In the genomic region with DNA sequence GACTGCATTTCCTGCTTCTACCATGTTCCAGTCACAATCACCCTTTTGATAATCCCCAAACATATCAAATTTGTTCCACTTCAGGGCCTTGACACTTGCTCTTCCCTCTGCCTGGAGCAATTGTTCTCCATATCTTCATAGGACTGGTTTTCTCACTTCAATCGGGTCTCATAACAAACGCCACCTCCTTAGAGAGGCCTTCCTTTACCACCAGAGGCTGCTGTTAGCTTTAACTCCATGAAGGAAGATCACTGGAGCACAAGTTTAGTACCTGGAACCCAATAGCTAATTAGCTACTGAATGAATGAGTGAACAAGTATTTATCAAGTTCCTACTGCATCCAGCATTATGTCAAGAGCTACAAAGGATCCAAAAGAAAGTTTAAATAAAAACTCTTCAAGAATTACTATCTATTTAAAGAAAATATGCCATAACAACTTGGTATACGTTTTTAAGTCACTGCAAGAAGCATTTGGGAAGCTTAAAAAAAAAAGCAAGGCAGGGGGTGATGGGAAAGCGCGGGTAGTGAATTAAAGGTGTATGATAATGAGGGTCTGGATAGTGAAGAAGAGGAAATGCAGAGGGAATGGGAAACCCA, we compare ENCODE assay signal across 9 cellular contexts. TPM values are rescaled to one million over a fixed set of nuclear protein-coding genes. Genes with fewer than 3 reads are reported as not detected.
A peak's percentile ranks its signal among the peaks of the same experiment; 100 is the strongest.
DNase-seq lines count a peak whose midpoint lies in the region; ATAC-seq and TF ChIP-seq lines count a peak whose summit lies in the region.
"Had no signal": no experiment of that assay in that cellular context is flagged by ENCODE, and none has a peak within 500 bp of the region (broad histone marks: within the 10 kb centered on the region; RNA-seq: fewer than 3 reads in every experiment).

No MANE protein-coding gene starts in this region.

- in situ Hi-C loops in GM23248 (cut with MboI), result no loop called here

- H3K4me3 ChIP-seq in GM23248, result no peak overlapping the region
- no peak overlapping the region for H3K4me3 ChIP-seq in PC-9
- no peak overlapping the region for H3K4me3 ChIP-seq in fibroblast of mammary gland (ENCODE audit: control insufficient read depth, low read depth, low read length)
- no peak overlapping the region for H3K4me3 ChIP-seq in lower leg skin (ENCODE audit: low read depth, poor library complexity, severe bottlenecking)

- H3K9ac ChIP-seq in GM23248, result no peak overlapping the region

- H3K4me1 ChIP-seq in GM23248 (ENCODE audit: insufficient read depth), result peaks cover 6% of the 10 kb centered on the region; the same call in 1 of the 2 replicates
- no peaks in the 10 kb centered on the region for H3K4me1 ChIP-seq in PC-9 (replicated peaks; ENCODE audit: insufficient read depth)

- no peaks in the 10 kb centered on the region for H4K20me1 ChIP-seq in GM23248 (ENCODE audit: insufficient read depth)
- no peaks in the 10 kb centered on the region for H4K20me1 ChIP-seq in PC-9 (ENCODE audit: insufficient read depth)

- H2AFZ ChIP-seq in GM23248, result no peak overlapping the region
- no peak overlapping the region for H2AFZ ChIP-seq in PC-9

- H3K27ac ChIP-seq in GM23248 (no peak overlapping the region), PC-9 (no peak overlapping the region)

- POLR2A ChIA-PET in PC-9 (lab: Charles Lee; ENCODE audit: unreplicated experiment), result no interaction called here

- WGBS in GM23248 (ENCODE audit: low coverage in 1 of 2, low lambda C conversion rate in 2 of 2, missing lambda C conversion rate in 2 of 2), 2 experiments, result 70 to 76% methylated on average over 5 of the region's 5 CpGs
- 78 to 80% methylated on average over 5 of the region's 5 CpGs for WGBS in lower leg skin, 2 donors

- no peak for TF ChIP-seq POLR2A in lower leg skin (IDR thresholded peaks at IDR 0.05)

- CTCF ChIA-PET in PC-9 (lab: Charles Lee), result no interaction called here

- DNase-seq in GM23248 (peak; percentile 25), PC-9 (no peak), fibroblast of mammary gland (ENCODE audit: low read depth) (peak; percentile 31), pons (ENCODE audit: low spot score) (peak; percentile 8), SHP77 treated with DMSO at 0.1 percent for 48 hours (lab: John Stamatoyannopoulos, UW) (no peak), NCI-H1092 treated with DMSO at 0.1 percent for 48 hours (lab: John Stamatoyannopoulos, UW) (no peak), lower leg skin (ENCODE audit: low spot score in 2 of 2) (no peak)
- DNase-seq: activated B cell treated with CpG ODN at 0.5 μM for 24 hours had no signal

- H3K9me2 ChIP-seq in GM23248 (ENCODE audit: insufficient read depth) (no peaks in the 10 kb centered on the region), PC-9 (ENCODE audit: insufficient read depth) (no peaks in the 10 kb centered on the region)

- no TSS peak for BruUV-seq in PC-9 (replicated peaks; lab: Mats Ljungman, UMichigan)

- no peaks in the 10 kb centered on the region for H3K27me3 ChIP-seq in GM23248 (replicated peaks; ENCODE audit: insufficient read depth)
- H3K27me3 ChIP-seq in PC-9 (ENCODE audit: insufficient read depth, low read depth), result no peaks in the 10 kb centered on the region

- no peak for ATAC-seq in HG02678 (IDR thresholded peaks at IDR 0.05; ENCODE audit: unreplicated experiment)

- H3F3A ChIP-seq in GM23248 (ENCODE audit: insufficient read depth), result no peaks in the 10 kb centered on the region
- no peaks in the 10 kb centered on the region for H3F3A ChIP-seq in PC-9 (ENCODE audit: insufficient read depth, low read depth)

- 0 out of 2 replicates have a peak, but pooled peaks have one; percentile 21 for TF ChIP-seq CTCF in PC-9 (conservative IDR thresholded peaks at IDR 0.05)
- TF ChIP-seq CTCF in fibroblast of mammary gland (conservative IDR thresholded peaks at IDR 0.05; ENCODE audit: control insufficient read depth, insufficient read depth, low read depth, low read length), result peak; percentile 44
- no peak for TF ChIP-seq CTCF in lower leg skin (IDR thresholded peaks at IDR 0.05)

- H3K4me2 ChIP-seq in GM23248 (ENCODE audit: unreplicated experiment) (no peak overlapping the region), PC-9 (no peak overlapping the region)

- intact Hi-C loops in PC-9 (cut with micrococcal nuclease; ENCODE audit: unreplicated experiment), result no loop called here
- intact Hi-C loops in lower leg skin (cut with DNase I; ENCODE audit: low total_unique reads), result no loop called here

- H3K36me3 ChIP-seq in GM23248 (ENCODE audit: low read depth) (no peaks in the 10 kb centered on the region), PC-9 (ENCODE audit: low read depth) (no peaks in the 10 kb centered on the region)

- H3K79me2 ChIP-seq in GM23248 (ENCODE audit: insufficient read depth) (peaks cover 12% of the 10 kb centered on the region; the same call in 1 of the 2 replicates), PC-9 (ENCODE audit: low read depth) (no peaks in the 10 kb centered on the region)

- no peaks in the 10 kb centered on the region for H3K9me3 ChIP-seq in GM23248 (ENCODE audit: low read depth)
- H3K9me3 ChIP-seq in PC-9 (ENCODE audit: insufficient read depth, low read depth), result no peaks in the 10 kb centered on the region

RNA-seq across cellular contexts. Expression of a gene that starts 58.8 kb away (rescaled TPM):
- 20.5 and 26.2 TPM in 2 replicates for total RNA-seq in GM23248 (2014; rRNA removed; shearing (Covaris generic))
- 13.9 and 17.0 TPM in 2 replicates for polyA plus RNA-seq in GM23248 (2016; fragmentation: Nextera tagmentation; extraction: Ambion mirVana)
- total RNA-seq in PC-9 (2021) (28.0 and 34.9 TPM in 2 replicates), lower leg skin (10 to 100 TPM; 46.8 to 72.8 (median 53.4) TPM)

Comparison
In these comparisons a context has a peak if more than half of its experiments do, and no peak if none do; other contexts are left out.
1. DNase-seq: peak in GM23248 (single experiment), fibroblast of mammary gland (single experiment) and pons (single experiment); none in PC-9 (0 of 2), SHP77 treated with DMSO at 0.1 percent for 48 hours (single experiment), NCI-H1092 treated with DMSO at 0.1 percent for 48 hours (single experiment) and lower leg skin (0 of 2).
2. CTCF ChIP-seq: peak in PC-9 (single experiment) and fibroblast of mammary gland (single experiment); none in lower leg skin (0 of 3).